Comparison of ENCODE assay signal across 18 cellular contexts in genomic region chr3:62942761-62943160, GRCh38.
DNase-seq lines count a peak whose midpoint lies in the region; ATAC-seq and TF ChIP-seq lines count a peak whose summit lies in the region.
"Had no signal": no experiment of that assay in that cellular context is flagged by ENCODE, and none has a peak within 500 bp of the region (broad histone marks: within the 10 kb centered on the region; RNA-seq: fewer than 3 reads in every experiment).

No MANE protein-coding gene starts in this region.

- H3K4me3 ChIP-seq in parathyroid adenoma (ENCODE audit: low read depth, low read length), result no peak overlapping the region
- H3K4me3 ChIP-seq: BLaER1, GM12878, GM23248 had no signal

- peaks cover 5% of the 10 kb centered on the region for H3K4me1 ChIP-seq in parathyroid adenoma
- H3K4me1 ChIP-seq: BLaER1 had no signal

- no peak overlapping the region for H3K4me2 ChIP-seq in parathyroid adenoma (ENCODE audit: low read length)
- H3K4me2 ChIP-seq: BLaER1 had no signal

- ATAC-seq in HG03571 (IDR thresholded peaks at IDR 0.05; ENCODE audit: unreplicated experiment), result no peak
- ATAC-seq: CD8-positive, alpha-beta T cell; GM12878 had no signal

- no peaks in the 10 kb centered on the region for H3K27me3 Mint-ChIP-seq in glutamatergic neuron (ENCODE audit: unreplicated experiment)
- H3K27me3 Mint-ChIP-seq: B cell; CD4-positive, CD25-positive, alpha-beta regulatory T cell had no signal

- H3K27ac Mint-ChIP-seq in glutamatergic neuron (ENCODE audit: unreplicated experiment), result peak overlapping the region; percentile 43
- H3K27ac Mint-ChIP-seq: B cell; CD4-positive, CD25-positive, alpha-beta regulatory T cell; CD8-positive, alpha-beta T cell had no signal

- peaks cover 24% of the 10 kb centered on the region for H3K4me1 Mint-ChIP-seq in glutamatergic neuron (ENCODE audit: low read depth, unreplicated experiment)
- H3K4me1 Mint-ChIP-seq: B cell; CD4-positive, CD25-positive, alpha-beta regulatory T cell had no signal

- H3K27ac ChIP-seq in parathyroid adenoma, result no peak overlapping the region
- H3K27ac ChIP-seq: 22Rv1, BLaER1, C4-2B, GM23248 had no signal

- peaks cover 5% of the 10 kb centered on the region for H3K9me3 Mint-ChIP-seq in glutamatergic neuron (ENCODE audit: unreplicated experiment)
- H3K9me3 Mint-ChIP-seq: CD8-positive, alpha-beta T cell had no signal

- no peaks in the 10 kb centered on the region for H3K27me3 ChIP-seq in parathyroid adenoma (ENCODE audit: control insufficient read depth, insufficient read depth, low read length)
- H3K27me3 ChIP-seq: BLaER1 had no signal

- H3K79me2 ChIP-seq in parathyroid adenoma, result no peaks in the 10 kb centered on the region

- H3K9me3 ChIP-seq in parathyroid adenoma (ENCODE audit: control insufficient read depth, low read length), result no peaks in the 10 kb centered on the region

- peak overlapping the region; percentile 5 for H2AFZ ChIP-seq in parathyroid adenoma
- H2AFZ ChIP-seq: GM23248 had no signal

- no peaks in the 10 kb centered on the region for H3K36me3 ChIP-seq in parathyroid adenoma (ENCODE audit: control insufficient read depth, insufficient read depth, low read length)
- H3K36me3 ChIP-seq: BLaER1 had no signal

- no peak overlapping the region for H3K9ac ChIP-seq in parathyroid adenoma
- H3K9ac ChIP-seq: BLaER1, GM23248 had no signal

- TF ChIP-seq CTCF in glutamatergic neuron (IDR thresholded peaks at IDR 0.05; ENCODE audit: partially characterized antibody, unreplicated experiment), result no peak
- TF ChIP-seq CTCF in parathyroid adenoma (IDR thresholded peaks at IDR 0.05), result no peak

- no peaks in the 10 kb centered on the region for H3K36me3 Mint-ChIP-seq in glutamatergic neuron (ENCODE audit: unreplicated experiment)
- H3K36me3 Mint-ChIP-seq: CD4-positive, CD25-positive, alpha-beta regulatory T cell; CD8-positive, alpha-beta T cell had no signal

- H3K4me3 Mint-ChIP-seq in glutamatergic neuron (ENCODE audit: unreplicated experiment), result peak overlapping the region; percentile 16
- H3K4me3 Mint-ChIP-seq: B cell; CD4-positive, CD25-positive, alpha-beta regulatory T cell; CD8-positive, alpha-beta T cell had no signal

- DNase-seq in NCI-H2171 treated with DMSO at 0.1 percent for 48 hours (lab: John Stamatoyannopoulos, UW) (peak; percentile 5), NCI-H2171 (lab: John Stamatoyannopoulos, UW) (no peak), glutamatergic neuron (no peak), SHP77 treated with DMSO at 0.1 percent for 48 hours (lab: John Stamatoyannopoulos, UW) (no peak)
- DNase-seq: CD4-positive, CD25-positive, alpha-beta regulatory T cell; CD8-positive, alpha-beta T cell; DMS 273 treated with DMSO at 0.1 percent for 48 hours; DND-41; H7; HCEC 1CT had no signal
